In the genomic region with DNA sequence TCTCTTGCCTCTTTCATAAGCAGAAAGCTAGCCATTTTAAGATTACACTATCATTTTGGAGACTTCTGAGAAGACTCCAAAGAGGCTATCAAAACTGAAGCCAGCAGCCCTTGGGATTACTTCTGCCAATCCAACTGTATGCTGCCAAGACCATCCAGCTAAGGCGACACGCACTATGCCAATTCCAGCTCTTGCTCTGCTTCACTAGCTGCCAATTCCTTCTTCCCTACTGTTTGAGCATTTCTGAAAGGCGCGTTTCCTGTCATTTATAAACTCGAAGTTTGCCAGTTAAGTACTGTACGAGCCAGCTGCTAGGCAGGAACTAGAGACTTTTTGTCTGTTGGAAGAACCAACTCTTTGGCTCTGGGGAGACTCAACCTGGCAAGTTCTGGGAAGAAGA, we compare ENCODE assay signal across 2 cellular contexts.
TF ChIP-seq lines count a peak whose summit lies in the region.

No MANE protein-coding gene starts in this region.

TF ChIP-seq in IMR-90, 13 proteins besides CTCF, POLR2A, EP300 and RAD21:
- TF ChIP-seq FOS (IDR thresholded peaks at IDR 0.05; ENCODE audit: low read depth, low read length) (no peak), RCOR1 (IDR thresholded peaks at IDR 0.05; ENCODE audit: insufficient replicate concordance, low read length) (no peak), MAZ (IDR thresholded peaks at IDR 0.05; ENCODE audit: borderline replicate concordance, low read depth, low read length) (no peak), CEBPB (IDR thresholded peaks at IDR 0.05; ENCODE audit: low read depth, low read length) (no peak), CHD1 (IDR thresholded peaks at IDR 0.05; ENCODE audit: low read depth, low read length) (no peak), BHLHE40 (IDR thresholded peaks at IDR 0.05; ENCODE audit: low read depth, low read length) (no peak), MXI1 (IDR thresholded peaks at IDR 0.05; ENCODE audit: borderline replicate concordance, low read depth, low read length) (no peak), NFE2L2 (IDR thresholded peaks at IDR 0.05; ENCODE audit: low read depth, low read length) (no peak), MAFK (IDR thresholded peaks at IDR 0.05; ENCODE audit: low read depth, low read length) (no peak), SMC3 (IDR thresholded peaks at IDR 0.05; ENCODE audit: low read depth, low read length) (no peak), RFX5 (IDR thresholded peaks at IDR 0.05; ENCODE audit: low read depth, low read length) (no peak)
- TF ChIP-seq, protein P1, sequence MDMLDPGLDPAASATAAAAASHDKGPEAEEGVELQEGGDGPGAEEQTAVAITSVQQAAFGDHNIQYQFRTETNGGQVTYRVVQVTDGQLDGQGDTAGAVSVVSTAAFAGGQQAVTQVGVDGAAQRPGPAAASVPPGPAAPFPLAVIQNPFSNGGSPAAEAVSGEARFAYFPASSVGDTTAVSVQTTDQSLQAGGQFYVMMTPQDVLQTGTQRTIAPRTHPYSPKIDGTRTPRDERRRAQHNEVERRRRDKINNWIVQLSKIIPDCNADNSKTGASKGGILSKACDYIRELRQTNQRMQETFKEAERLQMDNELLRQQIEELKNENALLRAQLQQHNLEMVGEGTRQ (IDR thresholded peaks at IDR 0.05; ENCODE audit: low read depth, low read length): no peak
- TF ChIP-seq, protein P2, sequence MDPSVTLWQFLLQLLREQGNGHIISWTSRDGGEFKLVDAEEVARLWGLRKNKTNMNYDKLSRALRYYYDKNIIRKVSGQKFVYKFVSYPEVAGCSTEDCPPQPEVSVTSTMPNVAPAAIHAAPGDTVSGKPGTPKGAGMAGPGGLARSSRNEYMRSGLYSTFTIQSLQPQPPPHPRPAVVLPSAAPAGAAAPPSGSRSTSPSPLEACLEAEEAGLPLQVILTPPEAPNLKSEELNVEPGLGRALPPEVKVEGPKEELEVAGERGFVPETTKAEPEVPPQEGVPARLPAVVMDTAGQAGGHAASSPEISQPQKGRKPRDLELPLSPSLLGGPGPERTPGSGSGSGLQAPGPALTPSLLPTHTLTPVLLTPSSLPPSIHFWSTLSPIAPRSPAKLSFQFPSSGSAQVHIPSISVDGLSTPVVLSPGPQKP (IDR thresholded peaks at IDR 0.05; ENCODE audit: borderline replicate concordance, low read depth, low read length): no peak

TF ChIP-seq in HepG2, 621 proteins besides CTCF, POLR2A, EP300 and RAD21:
- TF ChIP-seq ZNF792 (CRISPR knock-in tag; IDR thresholded peaks at IDR 0.05): no peak
